ENCODE assay signal across 9 cellular contexts in the genomic region with DNA sequence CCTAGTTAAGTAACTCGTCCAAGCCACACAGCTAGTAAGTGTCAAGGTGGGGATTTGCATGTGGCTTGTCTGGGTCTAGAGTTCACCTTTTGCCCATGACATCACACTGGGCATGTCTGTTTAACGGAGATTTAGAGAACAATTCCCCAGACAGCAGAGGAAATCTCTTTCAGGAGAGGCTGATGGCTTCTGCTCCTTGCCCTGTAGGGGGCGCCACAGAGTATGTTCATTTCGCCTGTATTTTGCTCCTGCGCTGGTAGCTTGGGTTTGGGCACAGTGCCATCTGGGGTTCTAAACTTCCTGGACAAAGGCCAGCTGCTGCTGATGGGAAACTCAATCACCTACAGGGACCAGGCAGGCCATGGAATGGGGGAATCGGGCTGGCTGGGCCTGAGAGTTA. TPM values are rescaled to one million over a fixed set of nuclear protein-coding genes. Genes with fewer than 3 reads are reported as not detected.
A peak's percentile ranks its signal among the peaks of the same experiment; 100 is the strongest.
DNase-seq lines count a peak whose midpoint lies in the region; ATAC-seq and TF ChIP-seq lines count a peak whose summit lies in the region.
"Had no signal": no experiment of that assay in that cellular context is flagged by ENCODE, and none has a peak within 500 bp of the region (broad histone marks: within the 10 kb centered on the region; RNA-seq: fewer than 3 reads in every experiment).

No MANE protein-coding gene starts in this region.

- H3K27ac ChIP-seq in CD8-positive, alpha-beta T cell (ENCODE audit: low read depth, low read length) = no peak overlapping the region
- no peak overlapping the region for H3K27ac ChIP-seq in HEK293 (ENCODE audit: extremely low read depth, low read depth, low read length)
- H3K27ac ChIP-seq: thoracic aorta had no signal

- H3K9me3 Mint-ChIP-seq in CD8-positive, alpha-beta T cell = no peaks in the 10 kb centered on the region

- intact Hi-C loops in CD8-positive, alpha-beta T cell (cut with DNase I, micrococcal nuclease) = no loop called here

- CTCF ChIA-PET in CD8-positive, alpha-beta T cell (lab: Charles Lee) = interaction anchor here (0.7 to 2.4 kb wide), 7 partner anchors 9 to 395 kb away, joined by 3 to 8 read pairs (median 3); no protein-coding TSS in a partner anchor
- CTCF ChIA-PET in HEK293 (lab: Yijun Ruan, JAX) = interaction anchor here (0.6 to 1.9 kb wide), 14 partner anchors 9 to 504 kb away, joined by 3 to 12 read pairs (median 4); partner anchors contain the start of gene IGSF6

- H3K27me3 Mint-ChIP-seq in CD8-positive, alpha-beta T cell (ENCODE audit: low read depth) = peaks cover 7% of the 10 kb centered on the region

- H3K4me1 ChIP-seq in CD8-positive, alpha-beta T cell (ENCODE audit: insufficient read depth, low read length) = no peaks in the 10 kb centered on the region
- H3K4me1 ChIP-seq in HEK293 (ENCODE audit: control insufficient read depth, insufficient read depth, low read length) = no peaks in the 10 kb centered on the region

- POLR2A ChIA-PET in CD8-positive, alpha-beta T cell (lab: Charles Lee) = no interaction called here
- POLR2A ChIA-PET in HEK293 (lab: Yijun Ruan, JAX) = no interaction called here

- ATAC-seq in CD8-positive, alpha-beta T cell = no peak
- ATAC-seq in HG03095 (IDR thresholded peaks at IDR 0.05; ENCODE audit: unreplicated experiment) = no peak
- no peak for ATAC-seq in GM18867 (IDR thresholded peaks at IDR 0.05; ENCODE audit: unreplicated experiment)

- no peak overlapping the region for H3K27ac Mint-ChIP-seq in CD8-positive, alpha-beta T cell

- peak; percentile 47 for TF ChIP-seq CTCF in CD8-positive, alpha-beta T cell (IDR thresholded peaks at IDR 0.05)
- 0 out of 2 replicates have a peak, but pooled peaks have one; percentile 21 for TF ChIP-seq CTCF in HEK293 (tag by site-specific recombination; IDR thresholded peaks at IDR 0.05)

- no peaks in the 10 kb centered on the region for H3K4me1 Mint-ChIP-seq in CD8-positive, alpha-beta T cell (ENCODE audit: low read depth)

- H3K9me3 ChIP-seq in CD8-positive, alpha-beta T cell (ENCODE audit: low read length) = no peaks in the 10 kb centered on the region
- H3K9me3 ChIP-seq in HEK293 (ENCODE audit: control insufficient read depth, insufficient read depth, low read depth, low read length) = no peaks in the 10 kb centered on the region
- H3K9me3 ChIP-seq: thoracic aorta had no signal

- no peak overlapping the region for H3K4me3 ChIP-seq in CD8-positive, alpha-beta T cell (ENCODE audit: low read depth, low read length)
- H3K4me3 ChIP-seq in HEK293 (ENCODE audit: low read depth, low read length) = no peak overlapping the region
- H3K4me3 ChIP-seq: thoracic aorta had no signal

- DNase-seq in CD8-positive, alpha-beta T cell = peak in 4 of 7 experiments; percentile 23 to 49 (median 40)
- peak in 2 of 3 experiments; percentile 18 to 19 for DNase-seq in activated CD8-positive, alpha-beta memory T cell treated with anti-CD3 and anti-CD28 coated beads for 48 hours (ENCODE audit: low read depth in 2 of 3, low spot score in 2 of 3)
- DNase-seq in lung microvascular endothelial cell (ENCODE audit: low read depth in 2 of 2) = peak; percentile 3 to 4
- DNase-seq in NCI-H2107 treated with DMSO at 0.1 percent for 48 hours (lab: John Stamatoyannopoulos, UW; ENCODE audit: unreplicated experiment) = no peak
- no peak for DNase-seq in HuH-7 (ENCODE audit: low spot score)

- no peak overlapping the region for H3K4me3 Mint-ChIP-seq in CD8-positive, alpha-beta T cell

- no peaks in the 10 kb centered on the region for H3K36me3 ChIP-seq in CD8-positive, alpha-beta T cell (ENCODE audit: insufficient read depth, low read length)
- no peaks in the 10 kb centered on the region for H3K36me3 ChIP-seq in HEK293 (ENCODE audit: control insufficient read depth in 2 of 2, insufficient read depth in 1 of 2, low read length in 2 of 2)
- H3K36me3 ChIP-seq: thoracic aorta had no signal

- no peaks in the 10 kb centered on the region for H3K27me3 ChIP-seq in CD8-positive, alpha-beta T cell (ENCODE audit: insufficient read depth, low read length)

- H3K36me3 Mint-ChIP-seq in CD8-positive, alpha-beta T cell = no peaks in the 10 kb centered on the region

TF ChIP-seq in HEK293, 187 proteins besides CTCF, POLR2A, EP300 and RAD21:
- TF ChIP-seq ZNF580 (tag by site-specific recombination; IDR thresholded peaks at IDR 0.05) = peak; percentile 65
- no peak for TF ChIP-seq FEZF1 (tag by site-specific recombination; IDR thresholded peaks at IDR 0.05)

RNA-seq across cellular contexts. Expression of gene OTOA, which starts 20.4 kb away (rescaled TPM):
- total RNA-seq in CD8-positive, alpha-beta T cell = under 1 TPM in 1 of 2 experiments, not detected in 1; 0.14 TPM
- under 0.01 TPM in 1 of 2 replicates, not detected in the other for total RNA-seq in lung microvascular endothelial cell

RNA-seq across cellular contexts. Expression of gene IGSF6, which starts 31.8 kb away (rescaled TPM):
- under 1 TPM in 1 of 2 experiments, not detected in 1; 0.19 TPM for total RNA-seq in CD8-positive, alpha-beta T cell
- total RNA-seq in lung microvascular endothelial cell = not detected in 2 replicates

Comparison
In these comparisons a context has a peak if more than half of its experiments do, and no peak if none do; other contexts are left out.
1. DNase-seq: peak in CD8-positive, alpha-beta T cell (4 of 7), activated CD8-positive, alpha-beta memory T cell treated with anti-CD3 and anti-CD28 coated beads for 48 hours (2 of 3) and lung microvascular endothelial cell (2 of 2); none in NCI-H2107 treated with DMSO at 0.1 percent for 48 hours (single experiment) and HuH-7 (single experiment).